Comparison of ENCODE assay signal across 1 cellular context in the genomic region with DNA sequence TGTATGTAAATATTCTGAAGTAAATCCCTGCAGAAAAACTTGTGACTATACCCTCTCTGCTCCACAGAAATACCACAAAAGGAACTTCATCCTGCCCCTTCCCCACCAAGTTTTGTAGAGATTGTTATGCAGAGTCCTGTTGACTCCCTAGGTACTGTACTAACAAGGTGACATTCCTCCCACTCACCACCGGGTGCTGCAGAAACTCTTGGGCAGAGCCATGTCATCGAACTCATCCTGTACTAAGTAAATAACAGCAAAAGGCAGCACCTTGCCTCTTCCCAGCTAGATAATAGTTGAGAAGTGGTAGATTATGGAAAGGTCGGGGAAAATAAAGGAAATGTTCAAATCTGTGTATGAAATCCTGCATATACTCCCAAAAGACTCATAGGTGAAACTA.
TF ChIP-seq lines count a peak whose summit lies in the region.

No MANE protein-coding gene starts in this region.

TF ChIP-seq in GM23338, 12 proteins besides CTCF, POLR2A, EP300 and RAD21 (continued from another document):
- TF ChIP-seq, protein P1, sequence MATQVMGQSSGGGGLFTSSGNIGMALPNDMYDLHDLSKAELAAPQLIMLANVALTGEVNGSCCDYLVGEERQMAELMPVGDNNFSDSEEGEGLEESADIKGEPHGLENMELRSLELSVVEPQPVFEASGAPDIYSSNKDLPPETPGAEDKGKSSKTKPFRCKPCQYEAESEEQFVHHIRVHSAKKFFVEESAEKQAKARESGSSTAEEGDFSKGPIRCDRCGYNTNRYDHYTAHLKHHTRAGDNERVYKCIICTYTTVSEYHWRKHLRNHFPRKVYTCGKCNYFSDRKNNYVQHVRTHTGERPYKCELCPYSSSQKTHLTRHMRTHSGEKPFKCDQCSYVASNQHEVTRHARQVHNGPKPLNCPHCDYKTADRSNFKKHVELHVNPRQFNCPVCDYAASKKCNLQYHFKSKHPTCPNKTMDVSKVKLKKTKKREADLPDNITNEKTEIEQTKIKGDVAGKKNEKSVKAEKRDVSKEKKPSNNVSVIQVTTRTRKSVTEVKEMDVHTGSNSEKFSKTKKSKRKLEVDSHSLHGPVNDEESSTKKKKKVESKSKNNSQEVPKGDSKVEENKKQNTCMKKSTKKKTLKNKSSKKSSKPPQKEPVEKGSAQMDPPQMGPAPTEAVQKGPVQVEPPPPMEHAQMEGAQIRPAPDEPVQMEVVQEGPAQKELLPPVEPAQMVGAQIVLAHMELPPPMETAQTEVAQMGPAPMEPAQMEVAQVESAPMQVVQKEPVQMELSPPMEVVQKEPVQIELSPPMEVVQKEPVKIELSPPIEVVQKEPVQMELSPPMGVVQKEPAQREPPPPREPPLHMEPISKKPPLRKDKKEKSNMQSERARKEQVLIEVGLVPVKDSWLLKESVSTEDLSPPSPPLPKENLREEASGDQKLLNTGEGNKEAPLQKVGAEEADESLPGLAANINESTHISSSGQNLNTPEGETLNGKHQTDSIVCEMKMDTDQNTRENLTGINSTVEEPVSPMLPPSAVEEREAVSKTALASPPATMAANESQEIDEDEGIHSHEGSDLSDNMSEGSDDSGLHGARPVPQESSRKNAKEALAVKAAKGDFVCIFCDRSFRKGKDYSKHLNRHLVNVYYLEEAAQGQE (IDR thresholded peaks at IDR 0.05; ENCODE audit: unreplicated experiment): no peak
- no peak for TF ChIP-seq EZH2 (IDR thresholded peaks at IDR 0.05; ENCODE audit: low read depth, unreplicated experiment)
- TF ChIP-seq STAT1 (IDR thresholded peaks at IDR 0.05; ENCODE audit: unreplicated experiment): no peak
